In genomic region chr4:88012652-88013051, GRCh38 we compare ENCODE assay signal across 11 cellular contexts. TPM values are rescaled to one million over a fixed set of nuclear protein-coding genes. Genes with fewer than 3 reads are reported as not detected.
DNase-seq lines count a peak whose midpoint lies in the region; ATAC-seq and TF ChIP-seq lines count a peak whose summit lies in the region.
"Had no signal": no experiment of that assay in that cellular context is flagged by ENCODE, and none has a peak within 500 bp of the region (broad histone marks: within the 10 kb centered on the region; RNA-seq: fewer than 3 reads in every experiment).

No MANE protein-coding gene starts in this region.

- H3K36me3 ChIP-seq in ascending aorta, result no peaks in the 10 kb centered on the region
- peaks cover 6% of the 10 kb centered on the region; the same call in 1 of the 2 replicates for H3K36me3 ChIP-seq in SJCRH30
- H3K36me3 ChIP-seq: lower lobe of right lung had no signal

- H3K4me1 ChIP-seq in ascending aorta (peaks cover 4 to 35% of the 10 kb centered on the region in 2 donors), SJCRH30 (peaks cover 12% of the 10 kb centered on the region)

- TF ChIP-seq CTCF in GM12865 (IDR thresholded peaks at IDR 0.05; ENCODE audit: insufficient read depth, low read depth, low read length, missing control alignments), result no peak
- TF ChIP-seq CTCF in ascending aorta (IDR thresholded peaks at IDR 0.05), result no peak

- H3K27ac ChIP-seq in ascending aorta, result peak overlapping the region; percentile 94 to 98
- H3K27ac ChIP-seq in SJCRH30, result no peak overlapping the region
- H3K27ac ChIP-seq: lower lobe of right lung had no signal

- intact Hi-C loops in ascending aorta (cut with DNase I), result loop anchor here (10.0 kb wide), 1 partner anchor 1078 kb away; the partner anchor contains the start of gene AFF1

- H3K9me3 ChIP-seq in ascending aorta (no peaks in the 10 kb centered on the region), SJCRH30 (replicated peaks) (no peaks in the 10 kb centered on the region)
- H3K9me3 ChIP-seq: lower lobe of right lung had no signal

- H3K4me3 ChIP-seq in GM12865 (ENCODE audit: low read depth, low read length), result no peak overlapping the region
- peak overlapping the region; percentile 41 to 96 for H3K4me3 ChIP-seq in ascending aorta
- H3K4me3 ChIP-seq in SJCRH30, result no peak overlapping the region
- H3K4me3 ChIP-seq: lower lobe of right lung had no signal

- H3K27me3 ChIP-seq in ascending aorta, result no peaks in the 10 kb centered on the region
- no peaks in the 10 kb centered on the region for H3K27me3 ChIP-seq in SJCRH30

- ATAC-seq in GM21529 (IDR thresholded peaks at IDR 0.05; ENCODE audit: unreplicated experiment), result peak; percentile 49
- ATAC-seq in HG03460 (IDR thresholded peaks at IDR 0.05; ENCODE audit: unreplicated experiment), result peak; percentile 44
- ATAC-seq: lower lobe of right lung had no signal

- DNase-seq in GM12865 (ENCODE audit: low read depth) (peak; percentile 20), ascending aorta (ENCODE audit: low spot score in 2 of 2) (no peak), UCSD-AML1 (lab: John Stamatoyannopoulos, UW; ENCODE audit: unreplicated experiment) (no peak), SW 1271 (lab: John Stamatoyannopoulos, UW) (no peak), NCI-H510A treated with DMSO at 0.1 percent for 48 hours (lab: John Stamatoyannopoulos, UW) (no peak), SJCRH30 (no peak)
- DNase-seq: lower lobe of right lung; NCI-H524 treated with DMSO at 0.1 percent for 48 hours; stimulated activated CD4-positive, alpha-beta T cell treated with anti-CD3 and anti-CD28 coated beads, Interleukin-2, amount 100 ng/mL, for 24 hours had no signal

RNA-seq across cellular contexts. Expression of gene PKD2, which starts 5.2 kb away (rescaled TPM):
- 119 TPM for total RNA-seq in ascending aorta
- 32.1 and 34.2 TPM in 2 replicates for total RNA-seq in SJCRH30 (2014; rRNA removed; shearing (Covaris generic))

RNA-seq across cellular contexts. Expression of gene SPP1, which starts 37.1 kb away (rescaled TPM):
- total RNA-seq in ascending aorta, result 0.75 TPM
- total RNA-seq in SJCRH30 (2014; rRNA removed; shearing (Covaris generic)), result 0.38 and 0.87 TPM in 2 replicates

Comparison
In these comparisons a context has a peak if more than half of its experiments do, and no peak if none do; other contexts are left out.
1. H3K4me3 ChIP-seq: peak in ascending aorta (2 of 2); none in GM12865 (single experiment) and SJCRH30 (single experiment).